ENCODE assay signal across 18 cellular contexts in genomic region chr3:61805510-61806080, GRCh38.
DNase-seq lines count a peak whose midpoint lies in the region; ATAC-seq, FAIRE-seq and TF ChIP-seq lines count a peak whose summit lies in the region.
"Had no signal": no experiment of that assay in that cellular context is flagged by ENCODE, and none has a peak within 500 bp of the region (broad histone marks: within the 10 kb centered on the region; RNA-seq: fewer than 3 reads in every experiment).

No MANE protein-coding gene starts in this region.

- peaks cover 24 to 51% (median 43%) of the 10 kb centered on the region in 4 donors for H3K4me1 ChIP-seq in transverse colon
- H3K4me1 ChIP-seq: A549 had no signal

- in situ Hi-C loops in transverse colon (cut with MboI; ENCODE audit: low pct_ligation_motif_present in 1 of 4, low pct_unique_long_range_greater_than_20kb in 1 of 4, low sequenced_read_pairs in 3 of 4) = no loop called here

- 42 to 64% methylated on average over 2 to 3 of the region's 3 CpGs for WGBS in transverse colon (ENCODE audit: low coverage in 1 of 2), 2 donors

- H3K36me3 Mint-ChIP-seq in activated naive CD8-positive, alpha-beta T cell treated with anti-CD3 and anti-CD28 coated beads, Interleukin-2, amount 50 U/mL, for 24 hours (ENCODE audit: low read depth) = no peaks in the 10 kb centered on the region
- H3K36me3 Mint-ChIP-seq in activated naive CD8-positive, alpha-beta T cell treated with anti-CD3 and anti-CD28 coated beads for 36 hours = no peaks in the 10 kb centered on the region

- H3K27me3 ChIP-seq in transverse colon = no peaks in the 10 kb centered on the region
- H3K27me3 ChIP-seq: esophagus squamous epithelium had no signal

- H3K9me3 Mint-ChIP-seq in activated naive CD8-positive, alpha-beta T cell treated with anti-CD3 and anti-CD28 coated beads, Interleukin-2, amount 50 U/mL, for 24 hours = no peaks in the 10 kb centered on the region
- no peaks in the 10 kb centered on the region for H3K9me3 Mint-ChIP-seq in activated naive CD8-positive, alpha-beta T cell treated with anti-CD3 and anti-CD28 coated beads for 36 hours
- H3K9me3 Mint-ChIP-seq: activated T-cell treated with anti-CD3 and anti-CD28 coated beads, Interleukin-2, amount 50 U/mL, for 24 hours had no signal

- H3K36me3 ChIP-seq in transverse colon = no peaks in the 10 kb centered on the region
- H3K36me3 ChIP-seq: esophagus squamous epithelium had no signal

- no peaks in the 10 kb centered on the region for H3K27me3 Mint-ChIP-seq in activated naive CD8-positive, alpha-beta T cell treated with anti-CD3 and anti-CD28 coated beads, Interleukin-2, amount 50 U/mL, for 24 hours
- peaks cover 4% of the 10 kb centered on the region for H3K27me3 Mint-ChIP-seq in activated naive CD8-positive, alpha-beta T cell treated with anti-CD3 and anti-CD28 coated beads for 36 hours
- H3K27me3 Mint-ChIP-seq: activated T-cell treated with anti-CD3 and anti-CD28 coated beads, Interleukin-2, amount 50 U/mL, for 24 hours had no signal

- intact Hi-C loops in transverse colon (cut with DNase I; ENCODE audit: low total_unique reads) = loop anchor here (5.0 kb wide), 1 partner anchor 243 kb away; the partner anchor contains the start of gene PTPRG

- H3K4me1 Mint-ChIP-seq in activated naive CD8-positive, alpha-beta T cell treated with anti-CD3 and anti-CD28 coated beads, Interleukin-2, amount 50 U/mL, for 24 hours = no peaks in the 10 kb centered on the region
- H3K4me1 Mint-ChIP-seq in activated naive CD8-positive, alpha-beta T cell treated with anti-CD3 and anti-CD28 coated beads for 36 hours = no peaks in the 10 kb centered on the region

- no peak overlapping the region for H3K4me3 Mint-ChIP-seq in activated naive CD8-positive, alpha-beta T cell treated with anti-CD3 and anti-CD28 coated beads, Interleukin-2, amount 50 U/mL, for 24 hours
- no peak overlapping the region for H3K4me3 Mint-ChIP-seq in activated naive CD8-positive, alpha-beta T cell treated with anti-CD3 and anti-CD28 coated beads for 36 hours
- H3K4me3 Mint-ChIP-seq: activated T-cell treated with anti-CD3 and anti-CD28 coated beads, Interleukin-2, amount 50 U/mL, for 24 hours had no signal

- no peak for TF ChIP-seq EP300 in transverse colon (IDR thresholded peaks at IDR 0.05; ENCODE audit: low read depth)

- ATAC-seq in activated naive CD8-positive, alpha-beta T cell treated with anti-CD3 and anti-CD28 coated beads, Interleukin-2, amount 50 U/mL, for 24 hours = peak; percentile 78
- peak; percentile 79 for ATAC-seq in omental fat pad (ENCODE audit: low FRiP score)
- no peak for ATAC-seq in HG03280 (IDR thresholded peaks at IDR 0.05; ENCODE audit: unreplicated experiment)
- ATAC-seq: A549, K562 had no signal

- TF ChIP-seq CTCF in cardiac fibroblast (IDR thresholded peaks at IDR 0.05; ENCODE audit: low read depth, low read length) (no peak), omental fat pad (IDR thresholded peaks at IDR 0.05) (no peak), transverse colon (IDR thresholded peaks at IDR 0.05) (no peak), D721Med (IDR thresholded peaks at IDR 0.05; ENCODE audit: insufficient read depth, missing control alignments) (no peak)

- DNase-seq in activated naive CD8-positive, alpha-beta T cell treated with anti-CD3 and anti-CD28 coated beads, Interleukin-2, amount 50 U/mL, for 24 hours = no peak
- DNase-seq in activated naive CD8-positive, alpha-beta T cell treated with anti-CD3 and anti-CD28 coated beads for 36 hours = no peak
- DNase-seq in cardiac fibroblast (ENCODE audit: low read depth in 2 of 2) (peak; percentile 41 to 54), omental fat pad (ENCODE audit: low spot score) (no peak), transverse colon (no peak), D721Med (ENCODE audit: insufficient read length, low spot score) (no peak), NCI-H2196 treated with DMSO at 0.1 percent for 48 hours (lab: John Stamatoyannopoulos, UW; ENCODE audit: unreplicated experiment) (no peak)
- DNase-seq: activated CD4-positive, alpha-beta T cell treated with anti-CD3 and anti-CD28 coated beads for 4 hours; activated T-cell treated with anti-CD3 and anti-CD28 coated beads, Interleukin-2, amount 50 U/mL, for 24 hours; dermis blood vessel endothelial cell; esophagus squamous epithelium; NCI-H1694; occipital lobe; T-helper 2 cell had no signal

- no peak for FAIRE-seq in D721Med (lab: Jason Lieb, UNC)
- FAIRE-seq: A549, K562 had no signal

- H3K9me3 ChIP-seq in transverse colon = no peaks in the 10 kb centered on the region
- H3K9me3 ChIP-seq: A549, esophagus squamous epithelium had no signal

- peak overlapping the region in 3 of 4 donors; percentile 35 to 73 (median 71) for H3K27ac ChIP-seq in transverse colon
- H3K27ac ChIP-seq: A549, RWPE1 had no signal

- no peak overlapping the region for H3K27ac Mint-ChIP-seq in activated naive CD8-positive, alpha-beta T cell treated with anti-CD3 and anti-CD28 coated beads, Interleukin-2, amount 50 U/mL, for 24 hours
- H3K27ac Mint-ChIP-seq in activated naive CD8-positive, alpha-beta T cell treated with anti-CD3 and anti-CD28 coated beads for 36 hours = no peak overlapping the region
- H3K27ac Mint-ChIP-seq: activated T-cell treated with anti-CD3 and anti-CD28 coated beads, Interleukin-2, amount 50 U/mL, for 24 hours had no signal

- no peak overlapping the region for H3K4me3 ChIP-seq in cardiac fibroblast (replicated peaks in 1 of 2; ENCODE audit: low read depth in 2 of 2, low read length in 2 of 2)
- no peak overlapping the region for H3K4me3 ChIP-seq in transverse colon
- H3K4me3 ChIP-seq: A549, esophagus squamous epithelium, K562 had no signal

- no peak for TF ChIP-seq POLR2A in transverse colon (IDR thresholded peaks at IDR 0.05)

Comparison
In these comparisons a context has a peak if more than half of its experiments do, and no peak if none do; other contexts are left out.
1. DNase-seq: peak in cardiac fibroblast (2 of 2); none in activated naive CD8-positive, alpha-beta T cell treated with anti-CD3 and anti-CD28 coated beads, Interleukin-2, amount 50 U/mL, for 24 hours (single experiment), activated naive CD8-positive, alpha-beta T cell treated with anti-CD3 and anti-CD28 coated beads for 36 hours (single experiment), omental fat pad (single experiment), transverse colon (single experiment), D721Med (single experiment) and NCI-H2196 treated with DMSO at 0.1 percent for 48 hours (single experiment).